Comparison of ENCODE assay signal across 16 cellular contexts in genomic region chr14:50041980-50042379, GRCh38.
A peak's percentile ranks its signal among the peaks of the same experiment; 100 is the strongest.
DNase-seq lines count a peak whose midpoint lies in the region; ATAC-seq and TF ChIP-seq lines count a peak whose summit lies in the region.
"Had no signal": no experiment of that assay in that cellular context is flagged by ENCODE, and none has a peak within 500 bp of the region (broad histone marks: within the 10 kb centered on the region; RNA-seq: fewer than 3 reads in every experiment).

No MANE protein-coding gene starts in this region.

- peaks cover 2% of the 10 kb centered on the region for H3K9me3 Mint-ChIP-seq in activated CD4-positive, alpha-beta memory T cell treated with anti-CD3 and anti-CD28 coated beads for 36 hours
- H3K9me3 Mint-ChIP-seq in activated CD4-positive, alpha-beta memory T cell treated with anti-CD3 and anti-CD28 coated beads, Interleukin-2, amount 10 ng/mL, durations not matched to agents 7 days and 5 days = no peaks in the 10 kb centered on the region
- no peaks in the 10 kb centered on the region for H3K9me3 Mint-ChIP-seq in CD8-positive, alpha-beta memory T cell
- peaks cover 8% of the 10 kb centered on the region for H3K9me3 Mint-ChIP-seq in activated T-helper 1 cell treated with anti-CD3 and anti-CD28 coated beads, Interleukin-12 subunit alpha, Interleukin-12 subunit beta, Interleukin-2, Interleukin-4 antibody, amounts not matched to agents 30 ng/mL and 10 ng/mL and 1 ng/mL, durations not matched to agents 14 hours and 24 hours and 36 hours

- H2AK5ac ChIP-seq in trophoblast cell (ENCODE audit: low read length) = no peak overlapping the region

- H3K18ac ChIP-seq in trophoblast cell (ENCODE audit: low read length) = no peak overlapping the region

- H3K4me3 ChIP-seq in CD8-positive, alpha-beta memory T cell (ENCODE audit: low read length) = no peak overlapping the region
- H3K4me3 ChIP-seq in trophoblast cell (ENCODE audit: low read depth, low read length) (no peak overlapping the region), dorsolateral prefrontal cortex (no peak overlapping the region)

- H3K27ac ChIP-seq in CD8-positive, alpha-beta memory T cell (ENCODE audit: low read depth, low read length) = no peak overlapping the region
- H3K27ac ChIP-seq in trophoblast cell (ENCODE audit: low read depth, low read length) = peak overlapping the region; percentile 87
- no peak overlapping the region for H3K27ac ChIP-seq in dorsolateral prefrontal cortex
- H3K27ac ChIP-seq: C4-2B, RWPE1 had no signal

- peaks cover 79% of the 10 kb centered on the region for H3K4me1 Mint-ChIP-seq in activated CD4-positive, alpha-beta memory T cell treated with anti-CD3 and anti-CD28 coated beads for 36 hours (ENCODE audit: low read depth)
- H3K4me1 Mint-ChIP-seq in activated CD4-positive, alpha-beta memory T cell treated with anti-CD3 and anti-CD28 coated beads, Interleukin-2, amount 10 ng/mL, durations not matched to agents 7 days and 5 days = peaks cover 87% of the 10 kb centered on the region
- peaks cover 73 to 87% (median 81%) of the 10 kb centered on the region in 3 donors for H3K4me1 Mint-ChIP-seq in CD8-positive, alpha-beta memory T cell
- peaks cover 86% of the 10 kb centered on the region for H3K4me1 Mint-ChIP-seq in activated T-helper 1 cell treated with anti-CD3 and anti-CD28 coated beads, Interleukin-12 subunit alpha, Interleukin-12 subunit beta, Interleukin-2, Interleukin-4 antibody, amounts not matched to agents 30 ng/mL and 10 ng/mL and 1 ng/mL, durations not matched to agents 14 hours and 24 hours and 36 hours (ENCODE audit: low read depth)

- intact Hi-C loops in activated CD4-positive, alpha-beta memory T cell treated with anti-CD3 and anti-CD28 coated beads for 36 hours (cut with micrococcal nuclease) = loop anchor here (10.0 kb wide), 1 partner anchor 277 kb away; the partner anchor contains the start of gene KLHDC2
- intact Hi-C loops in activated T-helper 1 cell treated with anti-CD3 and anti-CD28 coated beads, Interleukin-12 subunit alpha, Interleukin-12 subunit beta, Interleukin-2, Interleukin-4 antibody, amounts not matched to agents 30 ng/mL and 10 ng/mL and 1 ng/mL, durations not matched to agents 14 hours and 24 hours and 36 hours (cut with micrococcal nuclease) = no loop called here
- intact Hi-C loops in dorsolateral prefrontal cortex (cut with DNase I) = no loop called here

- H4K12ac ChIP-seq in trophoblast cell (ENCODE audit: low read depth, low read length) = no peak overlapping the region

- no peak for TF ChIP-seq CTCF in dorsolateral prefrontal cortex (IDR thresholded peaks at IDR 0.05 in 54 of 56, conservative IDR thresholded peaks at IDR 0.05 in 2 of 56; ENCODE audit: low read depth in 1 of 56, partially characterized antibody in 56 of 56)

- H3K27ac Mint-ChIP-seq in activated CD4-positive, alpha-beta memory T cell treated with anti-CD3 and anti-CD28 coated beads for 36 hours = peak overlapping the region; percentile 59
- no peak overlapping the region for H3K27ac Mint-ChIP-seq in activated CD4-positive, alpha-beta memory T cell treated with anti-CD3 and anti-CD28 coated beads, Interleukin-2, amount 10 ng/mL, durations not matched to agents 7 days and 5 days
- peak overlapping the region in 7 of 8 donors; percentile 21 to 75 (median 73) for H3K27ac Mint-ChIP-seq in CD8-positive, alpha-beta memory T cell
- H3K27ac Mint-ChIP-seq in activated T-helper 1 cell treated with anti-CD3 and anti-CD28 coated beads, Interleukin-12 subunit alpha, Interleukin-12 subunit beta, Interleukin-2, Interleukin-4 antibody, amounts not matched to agents 30 ng/mL and 10 ng/mL and 1 ng/mL, durations not matched to agents 14 hours and 24 hours and 36 hours = peak overlapping the region; percentile 32

- H3K9me3 ChIP-seq in CD8-positive, alpha-beta memory T cell (ENCODE audit: low read length) = no peaks in the 10 kb centered on the region
- H3K9me3 ChIP-seq in trophoblast cell (ENCODE audit: insufficient read depth, low read depth, low read length) = peaks cover 2% of the 10 kb centered on the region

- WGBS in trophoblast cell (ENCODE audit: extremely low coverage, insufficient coverage, insufficient read length) = no CpG with 5 or more reads among the region's 3 CpGs

- H2BK12ac ChIP-seq in trophoblast cell (ENCODE audit: low read length) = peak overlapping the region; percentile 85

- no peak overlapping the region for H3K23ac ChIP-seq in trophoblast cell (ENCODE audit: low read length)

- no peaks in the 10 kb centered on the region for H3K27me3 ChIP-seq in CD8-positive, alpha-beta memory T cell (ENCODE audit: insufficient read depth, low read length, poor library complexity, severe bottlenecking)
- H3K27me3 ChIP-seq in trophoblast cell (ENCODE audit: insufficient read depth, low read length) (no peaks in the 10 kb centered on the region), dorsolateral prefrontal cortex (no peaks in the 10 kb centered on the region)

- peak overlapping the region; percentile 34 for H3K4ac ChIP-seq in trophoblast cell (ENCODE audit: low read depth, low read length)

- CTCF ChIA-PET in activated CD4-positive, alpha-beta memory T cell treated with anti-CD3 and anti-CD28 coated beads for 36 hours (lab: Charles Lee) = interaction anchor here (4.7 kb wide), 1 partner anchor 20 kb away, joined by 64 read pairs; no protein-coding TSS in a partner anchor
- CTCF ChIA-PET in activated CD4-positive, alpha-beta memory T cell treated with anti-CD3 and anti-CD28 coated beads, Interleukin-2, amount 10 ng/mL, durations not matched to agents 7 days and 5 days (lab: Charles Lee) = interaction anchor here (1.7 to 6.4 kb wide), 2 partner anchors 41 to 189 kb away, joined by 3 to 59 read pairs; partner anchors contain the start of gene NEMF
- CTCF ChIA-PET in CD8-positive, alpha-beta memory T cell (lab: Charles Lee) = interaction anchor here (0.6 to 2.4 kb wide), 2 partner anchors 39 to 163 kb away, joined by 3 to 10 read pairs; no protein-coding TSS in a partner anchor

- peak overlapping the region; percentile 65 for H2BK5ac ChIP-seq in trophoblast cell (ENCODE audit: low read depth, low read length, poor library complexity)

- peaks cover 14% of the 10 kb centered on the region for H3K79me2 ChIP-seq in trophoblast cell (ENCODE audit: control insufficient read depth, insufficient read depth, low read length, poor library complexity)

- no peak for DNase-seq in activated CD4-positive, alpha-beta memory T cell treated with anti-CD3 and anti-CD28 coated beads for 36 hours
- DNase-seq in activated CD4-positive, alpha-beta memory T cell treated with anti-CD3 and anti-CD28 coated beads, Interleukin-2, amount 10 ng/mL, durations not matched to agents 7 days and 5 days = no peak
- no peak for DNase-seq in CD8-positive, alpha-beta memory T cell
- DNase-seq in activated T-helper 1 cell treated with anti-CD3 and anti-CD28 coated beads, Interleukin-12 subunit alpha, Interleukin-12 subunit beta, Interleukin-2, Interleukin-4 antibody, amounts not matched to agents 30 ng/mL and 10 ng/mL and 1 ng/mL, durations not matched to agents 14 hours and 24 hours and 36 hours (ENCODE audit: low spot score) = no peak
- DNase-seq in trophoblast cell = no peak
- DNase-seq in dorsolateral prefrontal cortex = no peak
- DNase-seq: DMS79, HCEC 1CT, NCI-H1436, NCI-H2081, NCI-H2227 treated with DMSO at 0.1 percent for 48 hours, NCI-H524 treated with DMSO at 0.1 percent for 48 hours had no signal

- peak overlapping the region; percentile 41 for H4K91ac ChIP-seq in trophoblast cell (ENCODE audit: low read depth, low read length)

- H2BK120ac ChIP-seq in trophoblast cell (ENCODE audit: insufficient read depth, low read length, poor library complexity) = peak overlapping the region; percentile 78

- H3K79me1 ChIP-seq in trophoblast cell (ENCODE audit: low read length) = peaks cover 61% of the 10 kb centered on the region

- H3K27me3 Mint-ChIP-seq in activated CD4-positive, alpha-beta memory T cell treated with anti-CD3 and anti-CD28 coated beads for 36 hours = no peaks in the 10 kb centered on the region
- H3K27me3 Mint-ChIP-seq in activated CD4-positive, alpha-beta memory T cell treated with anti-CD3 and anti-CD28 coated beads, Interleukin-2, amount 10 ng/mL, durations not matched to agents 7 days and 5 days = no peaks in the 10 kb centered on the region
- H3K27me3 Mint-ChIP-seq in CD8-positive, alpha-beta memory T cell = no peaks in the 10 kb centered on the region
- no peaks in the 10 kb centered on the region for H3K27me3 Mint-ChIP-seq in activated T-helper 1 cell treated with anti-CD3 and anti-CD28 coated beads, Interleukin-12 subunit alpha, Interleukin-12 subunit beta, Interleukin-2, Interleukin-4 antibody, amounts not matched to agents 30 ng/mL and 10 ng/mL and 1 ng/mL, durations not matched to agents 14 hours and 24 hours and 36 hours (ENCODE audit: insufficient read depth)

- ATAC-seq in HG02884 (IDR thresholded peaks at IDR 0.05; ENCODE audit: unreplicated experiment) (no peak), HG03175 (IDR thresholded peaks at IDR 0.05; ENCODE audit: unreplicated experiment) (no peak)

- H4K8ac ChIP-seq in trophoblast cell (ENCODE audit: low read depth, low read length) = no peak overlapping the region

- no peaks in the 10 kb centered on the region for H3K36me3 ChIP-seq in CD8-positive, alpha-beta memory T cell (ENCODE audit: insufficient read depth, low read length)
- no peaks in the 10 kb centered on the region for H3K36me3 ChIP-seq in trophoblast cell (ENCODE audit: control insufficient read depth in 1 of 2, insufficient read depth in 2 of 2, low read length in 2 of 2)

- H3K14ac ChIP-seq in trophoblast cell (ENCODE audit: low read length) = peak overlapping the region; percentile 4

- no peak overlapping the region for H2AFZ ChIP-seq in trophoblast cell (ENCODE audit: insufficient read depth, low read length, poor library complexity)

- POLR2A ChIA-PET in activated CD4-positive, alpha-beta memory T cell treated with anti-CD3 and anti-CD28 coated beads for 36 hours (lab: Charles Lee) = interaction anchor here (5.6 to 6.3 kb wide), 3 partner anchors 20 to 40 kb away, joined by 104 to 262 read pairs (median 137); no protein-coding TSS in a partner anchor
- POLR2A ChIA-PET in activated CD4-positive, alpha-beta memory T cell treated with anti-CD3 and anti-CD28 coated beads, Interleukin-2, amount 10 ng/mL, durations not matched to agents 7 days and 5 days (lab: Charles Lee) = interaction anchor here (2.8 to 7.0 kb wide), 5 partner anchors 20 to 177 kb away, joined by 19 to 209 read pairs (median 88); partner anchors contain the start of gene ARF6
- POLR2A ChIA-PET in CD8-positive, alpha-beta memory T cell (lab: Charles Lee) = interaction anchor here (2.5 kb wide), 1 partner anchor 20 kb away, joined by 11 read pairs; no protein-coding TSS in a partner anchor

- H3K4me2 ChIP-seq in trophoblast cell (ENCODE audit: low read length) = no peak overlapping the region

- H3K9ac ChIP-seq in trophoblast cell (ENCODE audit: low read length) = no peak overlapping the region

- peaks cover 35% of the 10 kb centered on the region for H3K36me3 Mint-ChIP-seq in activated CD4-positive, alpha-beta memory T cell treated with anti-CD3 and anti-CD28 coated beads for 36 hours
- peaks cover 37% of the 10 kb centered on the region for H3K36me3 Mint-ChIP-seq in activated CD4-positive, alpha-beta memory T cell treated with anti-CD3 and anti-CD28 coated beads, Interleukin-2, amount 10 ng/mL, durations not matched to agents 7 days and 5 days (ENCODE audit: low read depth)
- H3K36me3 Mint-ChIP-seq in CD8-positive, alpha-beta memory T cell = peaks cover 2 to 24% (median 9%) of the 10 kb centered on the region in 3 donors
- peaks cover 27% of the 10 kb centered on the region for H3K36me3 Mint-ChIP-seq in activated T-helper 1 cell treated with anti-CD3 and anti-CD28 coated beads, Interleukin-12 subunit alpha, Interleukin-12 subunit beta, Interleukin-2, Interleukin-4 antibody, amounts not matched to agents 30 ng/mL and 10 ng/mL and 1 ng/mL, durations not matched to agents 14 hours and 24 hours and 36 hours (ENCODE audit: low read depth)

- no peak overlapping the region for H3K4me3 Mint-ChIP-seq in activated CD4-positive, alpha-beta memory T cell treated with anti-CD3 and anti-CD28 coated beads for 36 hours
- H3K4me3 Mint-ChIP-seq in activated CD4-positive, alpha-beta memory T cell treated with anti-CD3 and anti-CD28 coated beads, Interleukin-2, amount 10 ng/mL, durations not matched to agents 7 days and 5 days = no peak overlapping the region
- H3K4me3 Mint-ChIP-seq in CD8-positive, alpha-beta memory T cell = peak overlapping the region in 1 of 7 donors; percentile 25
- H3K4me3 Mint-ChIP-seq in activated T-helper 1 cell treated with anti-CD3 and anti-CD28 coated beads, Interleukin-12 subunit alpha, Interleukin-12 subunit beta, Interleukin-2, Interleukin-4 antibody, amounts not matched to agents 30 ng/mL and 10 ng/mL and 1 ng/mL, durations not matched to agents 14 hours and 24 hours and 36 hours = no peak overlapping the region

- H3K4me1 ChIP-seq in CD8-positive, alpha-beta memory T cell (ENCODE audit: insufficient read depth, low read length) = peaks cover 78% of the 10 kb centered on the region
- peaks cover 46 to 59% of the 10 kb centered on the region in 2 experiments for H3K4me1 ChIP-seq in trophoblast cell (ENCODE audit: control insufficient read depth in 1 of 2, insufficient read depth in 2 of 2, low read length in 2 of 2)
